In the genomic region with DNA sequence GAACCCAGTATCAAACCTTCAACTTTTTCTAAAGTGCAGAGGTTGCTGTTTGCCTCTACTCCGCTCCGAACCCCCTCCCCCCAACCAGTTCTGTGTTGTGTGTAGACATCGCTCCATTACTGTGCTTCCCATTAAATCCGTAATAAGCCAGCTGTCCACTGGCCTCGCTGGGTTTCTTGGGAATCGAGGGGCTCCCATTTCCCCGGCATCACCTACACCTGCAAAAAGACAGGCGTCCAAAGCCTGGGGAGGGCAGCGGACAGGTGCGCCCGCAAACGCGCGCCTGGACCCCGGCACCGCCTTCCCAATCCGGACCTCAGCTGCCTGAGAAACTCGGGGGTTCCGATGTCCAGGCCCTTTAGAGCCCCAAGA, we compare ENCODE assay signal across 8 cellular contexts. TPM values are rescaled to one million over a fixed set of nuclear protein-coding genes. Genes with fewer than 3 reads are reported as not detected.
A peak's percentile ranks its signal among the peaks of the same experiment; 100 is the strongest.
DNase-seq lines count a peak whose midpoint lies in the region; ATAC-seq and TF ChIP-seq lines count a peak whose summit lies in the region.

No MANE protein-coding gene starts in this region.

- peaks cover 34% of the 10 kb centered on the region for H3K27me3 Mint-ChIP-seq in activated T-cell treated with anti-CD3 and anti-CD28 coated beads, Interleukin-2, amount 50 U/mL, for 72 hours (ENCODE audit: low read depth)

- H3K27ac Mint-ChIP-seq in activated T-cell treated with anti-CD3 and anti-CD28 coated beads, Interleukin-2, amount 50 U/mL, for 72 hours, result no peak overlapping the region

- intact Hi-C loops in sciatic nerve (cut with DNase I), result no loop called here

- H3K4me3 ChIP-seq in fibroblast of pulmonary artery (replicated peaks; ENCODE audit: low read depth, low read length), result peak overlapping the region; percentile 69

- peak overlapping the region; percentile 81 for H3K4me3 Mint-ChIP-seq in activated T-cell treated with anti-CD3 and anti-CD28 coated beads, Interleukin-2, amount 50 U/mL, for 72 hours

- DNase-seq in activated T-cell treated with anti-CD3 and anti-CD28 coated beads, Interleukin-2, amount 50 U/mL, for 72 hours, result peak in 1 of 2 donors; percentile 3
- no peak for DNase-seq in activated T-cell treated with anti-CD3 and anti-CD28 coated beads, Interleukin-2, amount 50 U/mL, for 1 hour
- DNase-seq in RWPE1 (ENCODE audit: low spot score) (peak; percentile 3), fibroblast of pulmonary artery (ENCODE audit: low read depth) (no peak), sciatic nerve (ENCODE audit: low spot score) (no peak)
- DNase-seq in NK-92 treated with Interleukin-12 subunit alpha and Interleukin-12 subunit beta, amount 100 ng/mL, for 24 hours (lab: John Stamatoyannopoulos, UW), result no peak

- TF ChIP-seq CTCF in RWPE1 (conservative IDR thresholded peaks at IDR 0.05; ENCODE audit: low read depth) (no peak), fibroblast of pulmonary artery (IDR thresholded peaks at IDR 0.05; ENCODE audit: low read length, missing control alignments) (no peak)

- ATAC-seq in activated T-cell treated with anti-CD3 and anti-CD28 coated beads, Interleukin-2, amount 50 U/mL, for 72 hours (replicated peaks in 1 of 2), result peak; percentile 6 to 19
- ATAC-seq in sciatic nerve (peak; percentile 25), esophagus mucosa (no peak), HG02571 (IDR thresholded peaks at IDR 0.05; ENCODE audit: unreplicated experiment) (no peak)

- no peaks in the 10 kb centered on the region for H3K9me3 Mint-ChIP-seq in activated T-cell treated with anti-CD3 and anti-CD28 coated beads, Interleukin-2, amount 50 U/mL, for 72 hours

- H3K4me1 Mint-ChIP-seq in activated T-cell treated with anti-CD3 and anti-CD28 coated beads, Interleukin-2, amount 50 U/mL, for 72 hours (ENCODE audit: low read depth), result peaks cover 33% of the 10 kb centered on the region

- POLR2A ChIA-PET in RWPE1 (lab: Yijun Ruan, JAX; ENCODE audit: low non-redundant PET), result no interaction called here

- CTCF ChIA-PET in RWPE1 (lab: Yijun Ruan, JAX), result no interaction called here

- H3K36me3 Mint-ChIP-seq in activated T-cell treated with anti-CD3 and anti-CD28 coated beads, Interleukin-2, amount 50 U/mL, for 72 hours (ENCODE audit: insufficient read depth in 2 of 2), result no peaks in the 10 kb centered on the region

- H3K27ac ChIP-seq in RWPE1, result no peak overlapping the region

RNA-seq across cellular contexts. Expression of a gene that starts 0.6 kb away (rescaled TPM):
- total RNA-seq in activated T-cell treated with anti-CD3 and anti-CD28 coated beads, Interleukin-2, amount 50 U/mL, for 72 hours, result 10 to 100 TPM in 1 of 2 donors, 1 to 10 TPM in 1; 9.8 to 18.7 TPM
- 0.22 TPM for total RNA-seq in sciatic nerve
- total RNA-seq in esophagus mucosa, result 8.9 TPM

Comparison
In these comparisons a context has a peak if more than half of its experiments do, and no peak if none do; other contexts are left out.
1. ATAC-seq: peak in activated T-cell treated with anti-CD3 and anti-CD28 coated beads, Interleukin-2, amount 50 U/mL, for 72 hours (2 of 2) and sciatic nerve (single experiment); none in esophagus mucosa (single experiment) and HG02571 (single experiment).